ENCODE assay signal across 9 cellular contexts in genomic region chr19:34232566-34233481, GRCh38. TPM values are rescaled to one million over a fixed set of nuclear protein-coding genes. Genes with fewer than 3 reads are reported as not detected.
DNase-seq lines count a peak whose midpoint lies in the region; ATAC-seq, FAIRE-seq and TF ChIP-seq lines count a peak whose summit lies in the region.
"Had no signal": no experiment of that assay in that cellular context is flagged by ENCODE, and none has a peak within 500 bp of the region (broad histone marks: within the 10 kb centered on the region; RNA-seq: fewer than 3 reads in every experiment).

No MANE protein-coding gene starts in this region.

- H3K36me3 ChIP-seq in CD4-positive, alpha-beta memory T cell (ENCODE audit: insufficient read depth, low read length), result peaks cover 20% of the 10 kb centered on the region
- H3K36me3 ChIP-seq in SJSA1, result peaks cover 29% of the 10 kb centered on the region

- H3K4me1 ChIP-seq in CD4-positive, alpha-beta memory T cell (ENCODE audit: insufficient read depth, low read length), result peaks cover 13% of the 10 kb centered on the region
- peaks cover 44% of the 10 kb centered on the region for H3K4me1 ChIP-seq in SJSA1 (replicated peaks)
- H3K4me1 ChIP-seq: parathyroid adenoma had no signal

- no peak for DNase-seq in CD4-positive, alpha-beta memory T cell
- DNase-seq in SJSA1 (ENCODE audit: low read depth in 1 of 2, low spot score in 2 of 2), result peak; percentile 77 to 89
- no peak for DNase-seq in mesothelial cell of epicardium (ENCODE audit: low spot score in 2 of 2, unreplicated experiment in 2 of 2)
- DNase-seq in urothelium cell line (ENCODE audit: low spot score), result peak; percentile 84
- DNase-seq in DMS153 treated with DMSO at 0.1 percent for 48 hours (lab: John Stamatoyannopoulos, UW; ENCODE audit: unreplicated experiment), result no peak
- DNase-seq in activated gamma-delta T cell (lab: John Stamatoyannopoulos, UW), result no peak

- no peaks in the 10 kb centered on the region for H3K27me3 ChIP-seq in CD4-positive, alpha-beta memory T cell (ENCODE audit: insufficient read depth, low read length)
- H3K27me3 ChIP-seq in SJSA1 (replicated peaks), result no peaks in the 10 kb centered on the region

- H3K4me3 ChIP-seq in CD4-positive, alpha-beta memory T cell (ENCODE audit: low read length in 2 of 2), result no peak overlapping the region
- H3K4me3 ChIP-seq in SJSA1, result no peak overlapping the region

- H3K27me3 Mint-ChIP-seq in CD4-positive, alpha-beta memory T cell, result no peaks in the 10 kb centered on the region
- H3K27me3 Mint-ChIP-seq in dendritic cell treated with granulocyte-macrophage colony-stimulating factor and Interleukin-4, amounts not matched to agents 40 ng/mL and 50 ng/mL, for 4 days, result no peaks in the 10 kb centered on the region
- H3K27me3 Mint-ChIP-seq in mesothelial cell of epicardium (ENCODE audit: low read depth), result no peaks in the 10 kb centered on the region

- peaks cover 0 to 2% (median 0%) of the 10 kb centered on the region in 8 donors for H3K9me3 Mint-ChIP-seq in CD4-positive, alpha-beta memory T cell
- H3K9me3 Mint-ChIP-seq in dendritic cell treated with granulocyte-macrophage colony-stimulating factor and Interleukin-4, amounts not matched to agents 40 ng/mL and 50 ng/mL, for 4 days, result no peaks in the 10 kb centered on the region
- no peaks in the 10 kb centered on the region for H3K9me3 Mint-ChIP-seq in mesothelial cell of epicardium

- H3K9me3 ChIP-seq in CD4-positive, alpha-beta memory T cell (ENCODE audit: control insufficient read depth in 1 of 2, low read length in 2 of 2), result no peaks in the 10 kb centered on the region
- H3K9me3 ChIP-seq in SJSA1 (replicated peaks), result no peaks in the 10 kb centered on the region

- intact Hi-C loops in CD4-positive, alpha-beta memory T cell (cut with micrococcal nuclease), result no loop called here
- intact Hi-C loops in dendritic cell treated with granulocyte-macrophage colony-stimulating factor and Interleukin-4, amounts not matched to agents 40 ng/mL and 50 ng/mL, for 4 days (cut with micrococcal nuclease), result no loop called here

- TF ChIP-seq CTCF in mesothelial cell of epicardium (IDR thresholded peaks at IDR 0.05; ENCODE audit: unreplicated experiment), result no peak

- no peak for FAIRE-seq in urothelium cell line (lab: Jason Lieb, UNC)

- peak overlapping the region; percentile 36 to 85 (median 73) for H3K27ac Mint-ChIP-seq in CD4-positive, alpha-beta memory T cell
- H3K27ac Mint-ChIP-seq in dendritic cell treated with granulocyte-macrophage colony-stimulating factor and Interleukin-4, amounts not matched to agents 40 ng/mL and 50 ng/mL, for 4 days, result peak overlapping the region; percentile 78
- peak overlapping the region; percentile 91 for H3K27ac Mint-ChIP-seq in mesothelial cell of epicardium

- H3K36me3 Mint-ChIP-seq in CD4-positive, alpha-beta memory T cell, result peaks cover 18 to 29% of the 10 kb centered on the region in 2 donors
- H3K36me3 Mint-ChIP-seq in dendritic cell treated with granulocyte-macrophage colony-stimulating factor and Interleukin-4, amounts not matched to agents 40 ng/mL and 50 ng/mL, for 4 days (ENCODE audit: low read depth), result peaks cover 30% of the 10 kb centered on the region
- peaks cover 12% of the 10 kb centered on the region for H3K36me3 Mint-ChIP-seq in mesothelial cell of epicardium

- POLR2A ChIA-PET in CD4-positive, alpha-beta memory T cell (lab: Charles Lee; ENCODE audit: partially characterized antibody), result interaction anchor here (0.5 to 1.4 kb wide), 5 partner anchors 16 to 86 kb away, joined by 3 to 6 read pairs (median 4); partner anchors contain the start of gene LSM14A

- H3K27ac ChIP-seq in CD4-positive, alpha-beta memory T cell (ENCODE audit: low read depth, low read length), result no peak overlapping the region
- H3K27ac ChIP-seq in SJSA1, result peak overlapping the region; percentile 68
- H3K27ac ChIP-seq: parathyroid adenoma had no signal

- CTCF ChIA-PET in CD4-positive, alpha-beta memory T cell (lab: Charles Lee; ENCODE audit: partially characterized antibody), result interaction anchor here (0.9 to 1.3 kb wide), 4 partner anchors 12 to 114 kb away, joined by 3 to 6 read pairs (median 4); no protein-coding TSS in a partner anchor

- H3K4me1 Mint-ChIP-seq in CD4-positive, alpha-beta memory T cell, result peaks cover 13 to 27% (median 19%) of the 10 kb centered on the region in 4 donors
- H3K4me1 Mint-ChIP-seq in dendritic cell treated with granulocyte-macrophage colony-stimulating factor and Interleukin-4, amounts not matched to agents 40 ng/mL and 50 ng/mL, for 4 days (ENCODE audit: low read depth), result peaks cover 27% of the 10 kb centered on the region
- peaks cover 8% of the 10 kb centered on the region for H3K4me1 Mint-ChIP-seq in mesothelial cell of epicardium

- peak overlapping the region in 6 of 8 donors; percentile 5 to 67 (median 48) for H3K4me3 Mint-ChIP-seq in CD4-positive, alpha-beta memory T cell
- H3K4me3 Mint-ChIP-seq in dendritic cell treated with granulocyte-macrophage colony-stimulating factor and Interleukin-4, amounts not matched to agents 40 ng/mL and 50 ng/mL, for 4 days, result peak overlapping the region; percentile 51
- H3K4me3 Mint-ChIP-seq in mesothelial cell of epicardium, result no peak overlapping the region

- peak; percentile 49 for ATAC-seq in GM21723 (IDR thresholded peaks at IDR 0.05; ENCODE audit: unreplicated experiment)

RNA-seq across cellular contexts. Expression of gene GARRE1, which starts 21.5 kb away (rescaled TPM):
- total RNA-seq in CD4-positive, alpha-beta memory T cell, result 10 to 100 TPM; 46.3 to 48.2 TPM
- 1 to 10 TPM; 3.5 to 7.5 TPM for polyA plus RNA-seq in CD4-positive, alpha-beta memory T cell
- 12.7 and 20.7 TPM in 2 replicates for total RNA-seq in SJSA1 (2014; rRNA removed; shearing (Covaris generic))
- 50.3 to 52.4 TPM (median 50.5 TPM) in 3 replicates for total RNA-seq in mesothelial cell of epicardium

Comparison
In these comparisons a context has a peak if more than half of its experiments do, and no peak if none do; other contexts are left out.
1. DNase-seq: peak in SJSA1 (2 of 2) and urothelium cell line (single experiment); none in CD4-positive, alpha-beta memory T cell (0 of 5), mesothelial cell of epicardium (0 of 2), DMS153 treated with DMSO at 0.1 percent for 48 hours (single experiment) and activated gamma-delta T cell (single experiment).
2. Peak in every context shown above with its lines, with median percentiles within 50 percentile points of each other: H3K27ac Mint-ChIP-seq.